25 cellular contexts compared by ENCODE assay signal in genomic region chr4:113256946-113257345, GRCh38.
A peak's percentile ranks its signal among the peaks of the same experiment; 100 is the strongest.
DNase-seq lines count a peak whose midpoint lies in the region; ATAC-seq and TF ChIP-seq lines count a peak whose summit lies in the region.
"Had no signal": no experiment of that assay in that cellular context is flagged by ENCODE, and none has a peak within 500 bp of the region (broad histone marks: within the 10 kb centered on the region; RNA-seq: fewer than 3 reads in every experiment).

No MANE protein-coding gene starts in this region.

- WGBS in SK-N-SH (ENCODE audit: low lambda C conversion rate) = 59% methylated on average over 5 of the region's 5 CpGs
- 75% methylated on average over 5 of the region's 5 CpGs for WGBS in right lobe of liver (ENCODE audit: insufficient coverage, low coverage, low lambda C conversion rate, missing lambda C conversion rate)

- intact Hi-C loops in right lobe of liver (cut with DNase I) = no loop called here

- H3K36me3 ChIP-seq in SK-N-SH (replicated peaks in 1 of 2; ENCODE audit: control insufficient read depth in 1 of 2, insufficient read depth in 2 of 2, low read length in 1 of 2) (no peaks in the 10 kb centered on the region), fibroblast of lung (ENCODE audit: control insufficient read depth, insufficient read depth, low read length) (no peaks in the 10 kb centered on the region), right lobe of liver (no peaks in the 10 kb centered on the region)
- H3K36me3 ChIP-seq: neutrophil, Peyer's patch, prostate gland, suprapubic skin had no signal

- POLR2A ChIA-PET in SK-N-SH (lab: Yijun Ruan, JAX) = no interaction called here

- TF ChIP-seq CTCF in SK-N-SH (IDR thresholded peaks at IDR 0.05) = no peak
- TF ChIP-seq CTCF in fibroblast of lung (conservative IDR thresholded peaks at IDR 0.05 in 1 of 2, IDR thresholded peaks at IDR 0.05 in 1 of 2; ENCODE audit: low read depth in 1 of 2, low read length in 2 of 2) = no peak
- TF ChIP-seq CTCF in right lobe of liver (IDR thresholded peaks at IDR 0.05) = no peak

- H3K27ac ChIP-seq in SK-N-SH (ENCODE audit: low read depth in 2 of 2, low read length in 1 of 2) (no peak overlapping the region), fibroblast of lung (ENCODE audit: insufficient read depth, low read length) (no peak overlapping the region), right lobe of liver (no peak overlapping the region)
- H3K27ac ChIP-seq: BLaER1 treated with 17β-estradiol and CSF1 and Interleukin-3, amounts not matched to agents 10 nM and 100 nM; body of pancreas; neutrophil; Peyer's patch; prostate gland; suprapubic skin had no signal

- no peaks in the 10 kb centered on the region for H4K20me1 ChIP-seq in SK-N-SH (ENCODE audit: insufficient read depth)
- no peaks in the 10 kb centered on the region for H4K20me1 ChIP-seq in fibroblast of lung (ENCODE audit: control insufficient read depth, extremely low read depth, insufficient read depth, low read length)
- H4K20me1 ChIP-seq: BLaER1 treated with 17β-estradiol and CSF1 and Interleukin-3, amounts not matched to agents 10 nM and 100 nM had no signal

- H3K9ac ChIP-seq in SK-N-SH (no peak overlapping the region), fibroblast of lung (ENCODE audit: insufficient read depth, low read length) (no peak overlapping the region)
- H3K9ac ChIP-seq: BLaER1 treated with 17β-estradiol and CSF1 and Interleukin-3, amounts not matched to agents 10 nM and 100 nM had no signal

- TF ChIP-seq RAD21 in SK-N-SH (IDR thresholded peaks at IDR 0.05; ENCODE audit: low read length) = no peak

- H3K4me1 ChIP-seq in SK-N-SH (ENCODE audit: control insufficient read depth in 1 of 2, insufficient read depth in 2 of 2, low read depth in 1 of 2, low read length in 1 of 2) (no peaks in the 10 kb centered on the region), fibroblast of lung (ENCODE audit: control insufficient read depth, extremely low read depth, insufficient read depth, low read length) (no peaks in the 10 kb centered on the region), right lobe of liver (no peaks in the 10 kb centered on the region)
- H3K4me1 ChIP-seq: body of pancreas, Peyer's patch, prostate gland, suprapubic skin had no signal

- H3K79me2 ChIP-seq in SK-N-SH (ENCODE audit: insufficient read depth) (no peaks in the 10 kb centered on the region), fibroblast of lung (ENCODE audit: control insufficient read depth, insufficient read depth, low read length) (no peaks in the 10 kb centered on the region)

- CTCF ChIA-PET in SK-N-SH (lab: Yijun Ruan, JAX) = interaction anchor here (1.2 kb wide), 1 partner anchor 72 kb away, joined by 3 read pairs; no protein-coding TSS in a partner anchor

- no peaks in the 10 kb centered on the region for H3K9me2 ChIP-seq in SK-N-SH

- H3K4me3 ChIP-seq in SK-N-SH (ENCODE audit: low read depth in 2 of 2, low read length in 1 of 2) (no peak overlapping the region), fibroblast of lung (replicated peaks in 1 of 4; ENCODE audit: control extremely low read depth in 1 of 4, insufficient read depth in 1 of 4, low read depth in 3 of 4, low read length in 4 of 4) (no peak overlapping the region), skeletal muscle cell (ENCODE audit: low read depth, low read length) (no peak overlapping the region), right lobe of liver (no peak overlapping the region)
- H3K4me3 ChIP-seq: BLaER1 treated with 17β-estradiol and CSF1 and Interleukin-3, amounts not matched to agents 10 nM and 100 nM; body of pancreas; Peyer's patch; prostate gland; smooth muscle cell; suprapubic skin had no signal

- H3K9me3 ChIP-seq in SK-N-SH = no peaks in the 10 kb centered on the region
- H3K9me3 ChIP-seq in fibroblast of lung (ENCODE audit: control insufficient read depth, insufficient read depth, low read depth, low read length) = no peaks in the 10 kb centered on the region
- no peaks in the 10 kb centered on the region for H3K9me3 ChIP-seq in right lobe of liver
- H3K9me3 ChIP-seq: body of pancreas, neutrophil, Peyer's patch, prostate gland, suprapubic skin had no signal

- TF ChIP-seq EP300 in SK-N-SH (IDR thresholded peaks at IDR 0.05; ENCODE audit: borderline replicate concordance in 1 of 2, low read depth in 1 of 2, low read length in 1 of 2) = no peak

- DNase-seq in SK-N-SH (no peak), RPMI7951 (ENCODE audit: low read depth) (peak; percentile 0), fibroblast of lung (ENCODE audit: low read depth in 2 of 2) (peak; percentile 17 to 25), skeletal muscle cell (ENCODE audit: low read depth) (peak; percentile 27), right lobe of liver (no peak), iPS-NIHi11 (ENCODE audit: low spot score) (no peak)
- DNase-seq in stimulated activated naive CD8-positive, alpha-beta T cell treated with anti-CD3 and anti-CD28 coated beads, Interleukin-15, Interleukin-2, amounts not matched to agents 100 U/mL and 50 U/mL, for 24 hours = no peak
- DNase-seq: activated CD4-positive, alpha-beta T cell treated with anti-CD3 and anti-CD28 coated beads for 4 hours; activated CD8-positive, alpha-beta memory T cell treated with anti-CD3 and anti-CD28 coated beads for 24 hours; activated gamma-delta T cell; activated T-cell treated with anti-CD3 and anti-CD28 coated beads, Interleukin-2, amount 50 U/mL, for 1 hour; body of pancreas; KBM-7; left cardiac atrium; NCI-H1417 treated with DMSO at 0.1 percent for 48 hours; NCI-H526 treated with DMSO at 0.1 percent for 48 hours; Peyer's patch; stimulated activated CD4-positive, alpha-beta T cell treated with anti-CD3 and anti-CD28 coated beads, Interleukin-2, amount 100 ng/mL, for 24 hours; T-helper 2 cell had no signal

- no peak for ATAC-seq in SK-N-SH treated with all-trans-retinoic acid at 6 μM for 48 hours
- ATAC-seq in right lobe of liver = no peak
- no peak for ATAC-seq in stimulated activated naive CD8-positive, alpha-beta T cell treated with anti-CD3 and anti-CD28 coated beads, Interleukin-15, Interleukin-2, amounts not matched to agents 100 U/mL and 50 U/mL, for 24 hours
- ATAC-seq: body of pancreas, left cardiac atrium had no signal

- no peak overlapping the region for H3K4me2 ChIP-seq in SK-N-SH
- no peak overlapping the region for H3K4me2 ChIP-seq in fibroblast of lung (ENCODE audit: extremely low read depth, insufficient read depth, low read length)
- H3K4me2 ChIP-seq: smooth muscle cell had no signal

- TF ChIP-seq POLR2A in right lobe of liver (IDR thresholded peaks at IDR 0.05) = no peak

- no peaks in the 10 kb centered on the region for H3F3A ChIP-seq in SK-N-SH (replicated peaks; ENCODE audit: insufficient read depth)

- no peak overlapping the region for H2AFZ ChIP-seq in SK-N-SH (ENCODE audit: low read depth)
- no peak overlapping the region for H2AFZ ChIP-seq in fibroblast of lung (ENCODE audit: low read length)

- H3K27me3 ChIP-seq in SK-N-SH (ENCODE audit: insufficient read depth) = no peaks in the 10 kb centered on the region
- H3K27me3 ChIP-seq in fibroblast of lung (ENCODE audit: control insufficient read depth, insufficient read depth, low read length) = no peaks in the 10 kb centered on the region
- no peaks in the 10 kb centered on the region for H3K27me3 ChIP-seq in right lobe of liver
- H3K27me3 ChIP-seq: BLaER1 treated with 17β-estradiol and CSF1 and Interleukin-3, amounts not matched to agents 10 nM and 100 nM; body of pancreas; neutrophil; Peyer's patch; suprapubic skin had no signal

TF ChIP-seq in SK-N-SH treated with all-trans-retinoic acid at 6 μM for 48 hours, 23 proteins besides CTCF, POLR2A, EP300 and RAD21:
- TF ChIP-seq ZFP3 (CRISPR knock-in tag; IDR thresholded peaks at IDR 0.05) = no peak
- TF ChIP-seq ISL1 (CRISPR knock-in tag; IDR thresholded peaks at IDR 0.05) = peak; percentile 30; the same call in 1 of the 2 replicates

TF ChIP-seq in SK-N-SH, 30 proteins besides CTCF, POLR2A, EP300 and RAD21 (continues in another document):
- no peak for TF ChIP-seq EZH2phosphoT487 (IDR thresholded peaks at IDR 0.05; ENCODE audit: borderline replicate concordance, low read depth)
- TF ChIP-seq GABPA (IDR thresholded peaks at IDR 0.05; ENCODE audit: low read depth) = no peak
- TF ChIP-seq USF2 (IDR thresholded peaks at IDR 0.05; ENCODE audit: borderline replicate concordance, low read depth, low read length) = no peak
- no peak for TF ChIP-seq TCF12 (IDR thresholded peaks at IDR 0.05)
- TF ChIP-seq ZBTB33 (IDR thresholded peaks at IDR 0.05; ENCODE audit: borderline replicate concordance, low read depth) = no peak
- no peak for TF ChIP-seq RXRA (IDR thresholded peaks at IDR 0.05; ENCODE audit: borderline replicate concordance, low read depth)
- no peak for TF ChIP-seq RFX5 (IDR thresholded peaks at IDR 0.05; ENCODE audit: low read length)
- no peak for TF ChIP-seq FOXJ3 (CRISPR knock-in tag; IDR thresholded peaks at IDR 0.05)
- TF ChIP-seq NRF1 (IDR thresholded peaks at IDR 0.05; ENCODE audit: low read depth, low read length) = no peak
- no peak for TF ChIP-seq NFIC (IDR thresholded peaks at IDR 0.05; ENCODE audit: borderline replicate concordance)
- TF ChIP-seq YY1 (IDR thresholded peaks at IDR 0.05; ENCODE audit: low read depth) = no peak
- no peak for TF ChIP-seq RCOR1 (IDR thresholded peaks at IDR 0.05; ENCODE audit: low read length)
- no peak for TF ChIP-seq JUND (IDR thresholded peaks at IDR 0.05)

Comparison
In these comparisons a context has a peak if more than half of its experiments do, and no peak if none do; other contexts are left out.
1. DNase-seq: peak in RPMI7951 (single experiment), fibroblast of lung (2 of 2) and skeletal muscle cell (single experiment); none in SK-N-SH (single experiment), right lobe of liver (0 of 3), iPS-NIHi11 (single experiment) and stimulated activated naive CD8-positive, alpha-beta T cell treated with anti-CD3 and anti-CD28 coated beads, Interleukin-15, Interleukin-2, amounts not matched to agents 100 U/mL and 50 U/mL, for 24 hours (single experiment).